Comparison of ENCODE assay signal across 17 cellular contexts in the genomic region with DNA sequence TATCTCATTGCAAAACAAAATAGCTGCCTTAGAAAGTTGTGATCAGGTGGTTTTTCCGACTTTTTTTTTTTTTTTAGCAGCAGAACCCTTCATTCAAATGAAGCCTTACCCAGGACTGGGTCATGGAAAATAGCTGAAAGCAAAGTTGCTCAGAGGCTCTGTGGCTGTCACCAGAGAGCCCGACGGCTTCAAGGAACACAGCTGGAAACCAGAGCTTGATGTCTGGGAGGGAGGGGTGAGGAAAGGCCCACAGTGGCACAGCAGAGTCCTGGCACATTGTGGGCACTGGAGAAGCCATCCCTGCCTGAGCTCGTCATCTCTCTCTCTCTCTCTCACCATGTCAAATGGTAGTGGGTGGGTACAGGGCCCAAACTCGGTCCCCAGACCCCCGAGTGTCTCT.
A peak's percentile ranks its signal among the peaks of the same experiment; 100 is the strongest.
DNase-seq lines count a peak whose midpoint lies in the region; ATAC-seq and TF ChIP-seq lines count a peak whose summit lies in the region.
"Had no signal": no experiment of that assay in that cellular context is flagged by ENCODE, and none has a peak within 500 bp of the region (broad histone marks: within the 10 kb centered on the region; RNA-seq: fewer than 3 reads in every experiment).

No MANE protein-coding gene starts in this region.

- peak overlapping the region; percentile 76 for H3K27ac ChIP-seq in left ventricle myocardium inferior (replicated peaks)
- H3K27ac ChIP-seq: coronary artery had no signal

- H3K36me3 Mint-ChIP-seq in effector memory CD8-positive, alpha-beta T cell (ENCODE audit: insufficient read depth): no peaks in the 10 kb centered on the region
- H3K36me3 Mint-ChIP-seq in stimulated activated naive CD8-positive, alpha-beta T cell treated with anti-CD3 and anti-CD28 coated beads, Interleukin-15, Interleukin-2, amounts not matched to agents 100 ng/mL and 50 ng/mL, for 24 hours (ENCODE audit: low read depth): no peaks in the 10 kb centered on the region

- no peaks in the 10 kb centered on the region for H3K36me3 ChIP-seq in left ventricle myocardium inferior

- H3K27ac Mint-ChIP-seq in effector memory CD8-positive, alpha-beta T cell: peak overlapping the region; percentile 52 to 86
- H3K27ac Mint-ChIP-seq in stimulated activated naive CD8-positive, alpha-beta T cell treated with anti-CD3 and anti-CD28 coated beads, Interleukin-15, Interleukin-2, amounts not matched to agents 100 ng/mL and 50 ng/mL, for 24 hours: peak overlapping the region; percentile 84
- H3K27ac Mint-ChIP-seq: B cell, endodermal cell had no signal

- peak; percentile 26 to 51 for ATAC-seq in activated CD4-positive, CD25-positive, alpha-beta regulatory T cell treated with anti-CD3 and anti-CD28 coated beads, Interleukin-2, amount 50 U/mL, for 24 hours
- ATAC-seq in effector memory CD8-positive, alpha-beta T cell (replicated peaks): no peak
- ATAC-seq in HG03521 (IDR thresholded peaks at IDR 0.05; ENCODE audit: unreplicated experiment): no peak

- intact Hi-C loops in left ventricle myocardium inferior (cut with micrococcal nuclease): no loop called here
- intact Hi-C loops in cardiac septum (cut with DNase I): no loop called here

- H3K9me3 Mint-ChIP-seq in effector memory CD8-positive, alpha-beta T cell: no peaks in the 10 kb centered on the region
- H3K9me3 Mint-ChIP-seq in stimulated activated naive CD8-positive, alpha-beta T cell treated with anti-CD3 and anti-CD28 coated beads, Interleukin-15, Interleukin-2, amounts not matched to agents 100 ng/mL and 50 ng/mL, for 24 hours: no peaks in the 10 kb centered on the region
- H3K9me3 Mint-ChIP-seq: endodermal cell had no signal

- TF ChIP-seq CTCF in left ventricle myocardium inferior (IDR thresholded peaks at IDR 0.05; ENCODE audit: borderline replicate concordance): no peak

- H3K4me1 Mint-ChIP-seq in effector memory CD8-positive, alpha-beta T cell (ENCODE audit: low read depth in 2 of 2): peaks cover 13 to 14% of the 10 kb centered on the region in 2 donors
- H3K4me1 Mint-ChIP-seq in stimulated activated naive CD8-positive, alpha-beta T cell treated with anti-CD3 and anti-CD28 coated beads, Interleukin-15, Interleukin-2, amounts not matched to agents 100 ng/mL and 50 ng/mL, for 24 hours (ENCODE audit: low read depth): peaks cover 20% of the 10 kb centered on the region
- H3K4me1 Mint-ChIP-seq: B cell had no signal

- H3K4me3 ChIP-seq in left ventricle myocardium inferior: peak overlapping the region; percentile 13
- H3K4me3 ChIP-seq: coronary artery had no signal

- H3K27me3 ChIP-seq in left ventricle myocardium inferior (ENCODE audit: low read depth): peaks cover 60% of the 10 kb centered on the region

- peak overlapping the region; percentile 4 to 49 for H3K4me3 Mint-ChIP-seq in effector memory CD8-positive, alpha-beta T cell
- peak overlapping the region; percentile 23 for H3K4me3 Mint-ChIP-seq in stimulated activated naive CD8-positive, alpha-beta T cell treated with anti-CD3 and anti-CD28 coated beads, Interleukin-15, Interleukin-2, amounts not matched to agents 100 ng/mL and 50 ng/mL, for 24 hours
- H3K4me3 Mint-ChIP-seq: B cell, endodermal cell had no signal

- H3K4me1 ChIP-seq in left ventricle myocardium inferior: peaks cover 53% of the 10 kb centered on the region

- no peaks in the 10 kb centered on the region for H3K9me3 ChIP-seq in left ventricle myocardium inferior (replicated peaks)

- peaks cover 34 to 70% of the 10 kb centered on the region in 2 donors for H3K27me3 Mint-ChIP-seq in effector memory CD8-positive, alpha-beta T cell
- peaks cover 21% of the 10 kb centered on the region for H3K27me3 Mint-ChIP-seq in stimulated activated naive CD8-positive, alpha-beta T cell treated with anti-CD3 and anti-CD28 coated beads, Interleukin-15, Interleukin-2, amounts not matched to agents 100 ng/mL and 50 ng/mL, for 24 hours

- no peak for DNase-seq in activated CD4-positive, CD25-positive, alpha-beta regulatory T cell (lab: John Stamatoyannopoulos, UW)
- DNase-seq in left ventricle myocardium inferior (no peak), cardiac septum (ENCODE audit: low spot score) (no peak), NCI-H2029 treated with DMSO at 0.1 percent for 48 hours (lab: John Stamatoyannopoulos, UW) (no peak)
- DNase-seq in effector memory CD8-positive, alpha-beta T cell: no peak
- DNase-seq: activated CD4-positive, alpha-beta T cell treated with anti-CD3 and anti-CD28 coated beads for 4 hours; kidney; NCI-H187 treated with DMSO at 0.1 percent for 48 hours; NCI-H345; nucleus accumbens; stimulated activated CD4-positive, alpha-beta T cell treated with anti-CD3 and anti-CD28 coated beads, Interleukin-4, amount 100 ng/mL, for 1 hour had no signal

Comparison
In these comparisons a context has a peak if more than half of its experiments do, and no peak if none do; other contexts are left out.
1. ATAC-seq: peak in activated CD4-positive, CD25-positive, alpha-beta regulatory T cell treated with anti-CD3 and anti-CD28 coated beads, Interleukin-2, amount 50 U/mL, for 24 hours (2 of 2); none in effector memory CD8-positive, alpha-beta T cell (single experiment) and HG03521 (single experiment).